ENCODE assay signal across 1 cellular context in genomic region chr22:24952837-24953293, GRCh38.
TF ChIP-seq lines count a peak whose summit lies in the region.

No MANE protein-coding gene starts in this region.

TF ChIP-seq in IMR-90, 13 proteins besides CTCF, POLR2A, EP300 and RAD21:
- TF ChIP-seq RFX5 (IDR thresholded peaks at IDR 0.05; ENCODE audit: low read depth, low read length): no peak
- no peak for TF ChIP-seq SMC3 (IDR thresholded peaks at IDR 0.05; ENCODE audit: low read depth, low read length)
- TF ChIP-seq USF2 (IDR thresholded peaks at IDR 0.05; ENCODE audit: low read depth, low read length): peak; percentile 77
- TF ChIP-seq MAZ (IDR thresholded peaks at IDR 0.05; ENCODE audit: borderline replicate concordance, low read depth, low read length): no peak
- TF ChIP-seq BHLHE40 (IDR thresholded peaks at IDR 0.05; ENCODE audit: low read depth, low read length): peak; percentile 58
